In the genomic region with DNA sequence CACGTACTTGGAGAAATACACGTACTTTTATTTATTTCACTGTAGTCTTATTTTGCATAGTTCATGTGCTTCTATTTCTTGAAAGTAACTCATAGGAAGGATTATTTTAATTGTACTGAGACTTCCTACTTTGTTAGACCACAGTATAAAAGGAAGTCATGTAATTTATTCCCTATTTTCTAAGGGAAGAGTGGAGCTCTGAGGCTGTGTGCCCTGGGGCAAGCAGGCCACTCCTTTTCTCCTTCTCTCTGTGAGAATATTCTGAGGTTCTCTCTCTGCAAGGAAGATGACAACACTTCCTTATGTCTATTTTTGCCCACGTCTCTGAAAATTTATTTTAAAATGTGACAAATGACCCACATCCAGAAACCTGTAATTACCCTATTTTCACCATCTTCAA, we compare ENCODE assay signal across 23 cellular contexts. TPM values are rescaled to one million over a fixed set of nuclear protein-coding genes. Genes with fewer than 3 reads are reported as not detected.
DNase-seq lines count a peak whose midpoint lies in the region; ATAC-seq and FAIRE-seq lines count a peak whose summit lies in the region.
"Had no signal": no experiment of that assay in that cellular context is flagged by ENCODE, and none has a peak within 500 bp of the region (broad histone marks: within the 10 kb centered on the region; RNA-seq: fewer than 3 reads in every experiment).

No MANE protein-coding gene starts in this region.

- peaks cover 15 to 30% (median 21%) of the 10 kb centered on the region in 10 experiments for H3K4me1 ChIP-seq in BLaER1 treated with 17β-estradiol and CSF1 and Interleukin-3, amounts not matched to agents 10 nM and 100 nM
- H3K4me1 ChIP-seq: SJSA1 had no signal

- peaks cover 24 to 60% (median 33%) of the 10 kb centered on the region in 11 experiments for H3K36me3 ChIP-seq in BLaER1 treated with 17β-estradiol and CSF1 and Interleukin-3, amounts not matched to agents 10 nM and 100 nM

- H3K27ac ChIP-seq in BLaER1 treated with 17β-estradiol and CSF1 and Interleukin-3, amounts not matched to agents 10 nM and 100 nM, result peak overlapping the region in 2 of 11 experiments; percentile 13 to 18; a peak in 3 of 22 replicates
- H3K27ac ChIP-seq: SJSA1 had no signal

- peak overlapping the region; percentile 38 to 77 (median 56); a peak in 20 of 22 replicates for H3K4me2 ChIP-seq in BLaER1 treated with 17β-estradiol and CSF1 and Interleukin-3, amounts not matched to agents 10 nM and 100 nM
- H3K4me2 ChIP-seq: GM23338 had no signal

- no peaks in the 10 kb centered on the region for H3K9me3 ChIP-seq in BLaER1 treated with 17β-estradiol and CSF1 and Interleukin-3, amounts not matched to agents 10 nM and 100 nM (replicated peaks in 1 of 11)
- H3K9me3 ChIP-seq: Caco-2, SJSA1 had no signal

- no peaks in the 10 kb centered on the region for H3K27me3 ChIP-seq in BLaER1 treated with 17β-estradiol and CSF1 and Interleukin-3, amounts not matched to agents 10 nM and 100 nM
- H3K27me3 ChIP-seq: SJSA1 had no signal

- no peak overlapping the region for H3K4me3 ChIP-seq in BLaER1 treated with 17β-estradiol and CSF1 and Interleukin-3, amounts not matched to agents 10 nM and 100 nM
- H3K4me3 ChIP-seq: GM23338, SJSA1 had no signal

- H3K9ac ChIP-seq in BLaER1 treated with 17β-estradiol and CSF1 and Interleukin-3, amounts not matched to agents 10 nM and 100 nM, result peak overlapping the region in 2 of 11 experiments; percentile 2 to 24; a peak in 2 of 22 replicates

- ATAC-seq in left lobe of liver, result peak; percentile 36
- ATAC-seq: GM23338, HCT116 had no signal

- DNase-seq in GM19239 (ENCODE audit: insufficient read length, low spot score) (no peak), NOMO-1 treated with DMSO at 0.1 percent for 48 hours (lab: John Stamatoyannopoulos, UW; ENCODE audit: unreplicated experiment) (peak; percentile 67), left lobe of liver (ENCODE audit: low spot score) (no peak), head of caudate nucleus (no peak), cerebellum (ENCODE audit: low spot score) (no peak)
- no peak for DNase-seq in stimulated activated CD4-positive, alpha-beta T cell treated with anti-CD3 and anti-CD28 coated beads, Interleukin-4, amount 100 ng/mL, for 24 hours
- DNase-seq: ACHN; Caco-2; CD4-positive, alpha-beta T cell; DMS153; IMR-90; Karpas-422; MM.1S; NCI-H187; NCI-H345; NCI-H526 treated with DMSO at 0.1 percent for 48 hours had no signal

- H4K20me1 ChIP-seq in BLaER1 treated with 17β-estradiol and CSF1 and Interleukin-3, amounts not matched to agents 10 nM and 100 nM, result peaks cover 3 to 33% (median 12%) of the 10 kb centered on the region in 11 experiments; a peak in 16 of 22 replicates

- FAIRE-seq in GM19239 (lab: Jason Lieb, UNC), result peak; percentile 31
- FAIRE-seq: GM12891, GM18507, HTR-8/SVneo had no signal

- intact Hi-C loops in head of caudate nucleus (cut with DNase I), result no loop called here

RNA-seq across cellular contexts. Expression of a gene that starts 10.9 kb away (rescaled TPM):
- total RNA-seq in left lobe of liver (5.2 TPM), cerebellum (33.2 TPM)

RNA-seq across cellular contexts. Expression of a gene that starts 34.2 kb away (rescaled TPM):
- total RNA-seq in left lobe of liver (285 TPM), cerebellum (3.4 TPM)
- total RNA-seq: CD4-positive, alpha-beta T cell had no signal

Comparison
In these comparisons a context has a peak if more than half of its experiments do, and no peak if none do; other contexts are left out.
1. RNA of a gene that starts 34.2 kb away (total RNA-seq): 285 TPM in left lobe of liver (single experiment); 3.4 TPM in cerebellum (single experiment); every median in the first group is over 10 times any median in the second.